1 cellular context compared by ENCODE assay signal in genomic region chr1:2085080-2085479, GRCh38.
TF ChIP-seq lines count a peak whose summit lies in the region.

No MANE protein-coding gene starts in this region.

TF ChIP-seq in H1, 55 proteins besides CTCF, POLR2A, EP300 and RAD21:
- no peak for TF ChIP-seq SIN3A (conservative IDR thresholded peaks at IDR 0.05 in 1 of 2, IDR thresholded peaks at IDR 0.05 in 1 of 2; ENCODE audit: low read depth in 1 of 2, low read length in 2 of 2)
- no peak for TF ChIP-seq MAFK (IDR thresholded peaks at IDR 0.05; ENCODE audit: low read depth, low read length)
- TF ChIP-seq NANOG (IDR thresholded peaks at IDR 0.05; ENCODE audit: insufficient read depth, low read depth, low read length, poor library complexity, severe bottlenecking): no peak
- no peak for TF ChIP-seq ZNF274 (IDR thresholded peaks at IDR 0.05; ENCODE audit: borderline replicate concordance, extremely low read depth, low read length)
- no peak for TF ChIP-seq TCF12 (IDR thresholded peaks at IDR 0.05; ENCODE audit: low read depth, low read length)
- TF ChIP-seq BCL11A (IDR thresholded peaks at IDR 0.05; ENCODE audit: low read depth in 2 of 2, low read length in 2 of 2): no peak
- TF ChIP-seq SIX5 (IDR thresholded peaks at IDR 0.05; ENCODE audit: low read depth, low read length): no peak
- TF ChIP-seq USF2 (IDR thresholded peaks at IDR 0.05; ENCODE audit: low read length): no peak
- TF ChIP-seq CTBP2 (IDR thresholded peaks at IDR 0.05; ENCODE audit: borderline replicate concordance, insufficient read depth, insufficient read length, low read length): no peak
- no peak for TF ChIP-seq HDAC6 (IDR thresholded peaks at IDR 0.05; ENCODE audit: low read depth, low read length)
- no peak for TF ChIP-seq MAX (IDR thresholded peaks at IDR 0.05)
- TF ChIP-seq BRCA1 (IDR thresholded peaks at IDR 0.05; ENCODE audit: low read depth, low read length): no peak
- TF ChIP-seq SIRT6 (IDR thresholded peaks at IDR 0.05; ENCODE audit: low read length): no peak
- TF ChIP-seq FOSL1 (IDR thresholded peaks at IDR 0.05; ENCODE audit: insufficient read depth, low read depth, low read length): no peak
- TF ChIP-seq SRF (IDR thresholded peaks at IDR 0.05; ENCODE audit: low read depth, low read length): no peak
